ENCODE assay signal across 21 cellular contexts in the genomic region with DNA sequence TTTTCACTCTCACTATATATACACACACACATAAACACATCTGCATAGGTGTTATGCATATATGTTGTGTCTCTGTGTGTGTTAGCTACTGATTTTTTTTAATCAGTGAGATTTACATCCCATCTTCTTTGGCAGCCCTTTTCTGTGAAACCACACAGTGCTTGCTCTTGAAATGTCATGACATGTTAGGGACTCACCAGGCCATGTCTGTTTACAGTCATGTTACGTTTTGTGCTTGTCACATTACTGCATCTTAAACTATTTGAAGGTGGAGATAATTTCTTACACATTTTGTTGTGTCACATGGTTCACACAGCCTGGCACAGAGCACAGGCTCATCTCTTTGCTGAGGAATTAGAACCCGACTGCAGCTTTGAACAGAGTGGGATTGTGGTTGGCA.
DNase-seq lines count a peak whose midpoint lies in the region; ATAC-seq, FAIRE-seq and TF ChIP-seq lines count a peak whose summit lies in the region.
"Had no signal": no experiment of that assay in that cellular context is flagged by ENCODE, and none has a peak within 500 bp of the region (broad histone marks: within the 10 kb centered on the region; RNA-seq: fewer than 3 reads in every experiment).

No MANE protein-coding gene starts in this region.

- H3K9me3 Mint-ChIP-seq in activated naive CD8-positive, alpha-beta T cell (ENCODE audit: low read depth), result no peaks in the 10 kb centered on the region
- peaks cover 5% of the 10 kb centered on the region for H3K9me3 Mint-ChIP-seq in activated naive CD8-positive, alpha-beta T cell treated with anti-CD3 and anti-CD28 coated beads, Interleukin-2, amount 50 U/mL, for 24 hours
- peaks cover 0 to 5% (median 0%) of the 10 kb centered on the region in 11 donors for H3K9me3 Mint-ChIP-seq in naive thymus-derived CD4-positive, alpha-beta T cell

- no peaks in the 10 kb centered on the region for H3K27me3 ChIP-seq in naive thymus-derived CD4-positive, alpha-beta T cell (ENCODE audit: control insufficient read depth in 2 of 2, insufficient read depth in 2 of 2, low read length in 2 of 2)
- H3K27me3 ChIP-seq in esophagus squamous epithelium, result no peaks in the 10 kb centered on the region
- H3K27me3 ChIP-seq: BLaER1 had no signal

- no peaks in the 10 kb centered on the region for H3K36me3 Mint-ChIP-seq in activated naive CD8-positive, alpha-beta T cell
- H3K36me3 Mint-ChIP-seq in activated naive CD8-positive, alpha-beta T cell treated with anti-CD3 and anti-CD28 coated beads, Interleukin-2, amount 50 U/mL, for 24 hours (ENCODE audit: low read depth), result no peaks in the 10 kb centered on the region
- peaks cover 0 to 8% (median 0%) of the 10 kb centered on the region in 5 donors for H3K36me3 Mint-ChIP-seq in naive thymus-derived CD4-positive, alpha-beta T cell
- H3K36me3 Mint-ChIP-seq: CD8-positive, alpha-beta memory T cell had no signal

- no peak for TF ChIP-seq POLR2A in esophagus squamous epithelium (IDR thresholded peaks at IDR 0.05)

- H3K9me3 ChIP-seq in naive thymus-derived CD4-positive, alpha-beta T cell (ENCODE audit: control insufficient read depth in 2 of 3, low read length in 3 of 3), result no peaks in the 10 kb centered on the region
- H3K9me3 ChIP-seq in esophagus squamous epithelium, result no peaks in the 10 kb centered on the region
- H3K9me3 ChIP-seq: BLaER1 had no signal

- CTCF ChIA-PET in naive thymus-derived CD4-positive, alpha-beta T cell (lab: Charles Lee), result no interaction called here

- H3K27ac Mint-ChIP-seq in activated naive CD8-positive, alpha-beta T cell, result peak overlapping the region; percentile 46
- no peak overlapping the region for H3K27ac Mint-ChIP-seq in activated naive CD8-positive, alpha-beta T cell treated with anti-CD3 and anti-CD28 coated beads, Interleukin-2, amount 50 U/mL, for 24 hours
- H3K27ac Mint-ChIP-seq in naive thymus-derived CD4-positive, alpha-beta T cell, result peak overlapping the region in 4 of 9 donors; percentile 13 to 70 (median 28)
- H3K27ac Mint-ChIP-seq: CD8-positive, alpha-beta memory T cell had no signal

- no peak overlapping the region for H3K4me3 ChIP-seq in naive thymus-derived CD4-positive, alpha-beta T cell (ENCODE audit: low read length)
- no peak overlapping the region for H3K4me3 ChIP-seq in esophagus squamous epithelium
- H3K4me3 ChIP-seq: BLaER1 had no signal

- POLR2A ChIA-PET in naive thymus-derived CD4-positive, alpha-beta T cell (lab: Charles Lee), result no interaction called here

- peaks cover 0 to 27% of the 10 kb centered on the region in 2 donors for H3K4me1 ChIP-seq in naive thymus-derived CD4-positive, alpha-beta T cell (ENCODE audit: control insufficient read depth in 2 of 2, insufficient read depth in 2 of 2, low read length in 2 of 2)
- H3K4me1 ChIP-seq in esophagus squamous epithelium, result no peaks in the 10 kb centered on the region
- H3K4me1 ChIP-seq: BLaER1 had no signal

- intact Hi-C loops in naive thymus-derived CD4-positive, alpha-beta T cell (cut with micrococcal nuclease), result loop anchor here in 1 of 2 donors (5.0 kb wide), 1 partner anchor 1225 kb away; the partner anchor contains the start of gene RGMB
- intact Hi-C loops in esophagus squamous epithelium (cut with DNase I), result no loop called here

- no peaks in the 10 kb centered on the region for H3K27me3 Mint-ChIP-seq in activated naive CD8-positive, alpha-beta T cell
- H3K27me3 Mint-ChIP-seq in activated naive CD8-positive, alpha-beta T cell treated with anti-CD3 and anti-CD28 coated beads, Interleukin-2, amount 50 U/mL, for 24 hours, result no peaks in the 10 kb centered on the region
- H3K27me3 Mint-ChIP-seq in naive thymus-derived CD4-positive, alpha-beta T cell, result peaks cover 0 to 4% (median 0%) of the 10 kb centered on the region in 5 donors

- peaks cover 35% of the 10 kb centered on the region for H3K4me1 Mint-ChIP-seq in activated naive CD8-positive, alpha-beta T cell (ENCODE audit: low read depth)
- H3K4me1 Mint-ChIP-seq in activated naive CD8-positive, alpha-beta T cell treated with anti-CD3 and anti-CD28 coated beads, Interleukin-2, amount 50 U/mL, for 24 hours, result peaks cover 38% of the 10 kb centered on the region
- H3K4me1 Mint-ChIP-seq in naive thymus-derived CD4-positive, alpha-beta T cell, result peaks cover 0 to 44% (median 17%) of the 10 kb centered on the region in 7 donors
- H3K4me1 Mint-ChIP-seq: CD8-positive, alpha-beta memory T cell had no signal

- no peak for ATAC-seq in activated naive CD8-positive, alpha-beta T cell treated with anti-CD3 and anti-CD28 coated beads, Interleukin-2, amount 50 U/mL, for 24 hours
- ATAC-seq in naive thymus-derived CD4-positive, alpha-beta T cell, result peak; percentile 27
- ATAC-seq in GM21737 (IDR thresholded peaks at IDR 0.05; ENCODE audit: unreplicated experiment), result no peak

- peak; percentile 20 for FAIRE-seq in HTR-8/SVneo (lab: Jason Lieb, UNC)

- no peak overlapping the region for H3K27ac ChIP-seq in naive thymus-derived CD4-positive, alpha-beta T cell (ENCODE audit: low read depth, low read length)
- H3K27ac ChIP-seq in esophagus squamous epithelium, result no peak overlapping the region
- H3K27ac ChIP-seq: BLaER1, KMS-11, RWPE1 had no signal

- DNase-seq in activated naive CD8-positive, alpha-beta T cell treated with anti-CD3 and anti-CD28 coated beads, Interleukin-2, amount 50 U/mL, for 24 hours, result no peak
- DNase-seq in HTR-8/SVneo (ENCODE audit: insufficient read length, low spot score), result no peak
- no peak for DNase-seq in naive thymus-derived CD4-positive, alpha-beta T cell
- no peak for DNase-seq in esophagus squamous epithelium (lab: John Stamatoyannopoulos, UW)
- DNase-seq in AG08395 (ENCODE audit: low spot score), result no peak
- DNase-seq: CD8-positive, alpha-beta memory T cell; EL; GF-D8; IMR-90; NCI-H1092 treated with DMSO at 0.1 percent for 48 hours; NCI-H1436 treated with DMSO at 0.1 percent for 48 hours; NCI-H2029; NCI-H2227 treated with DMSO at 0.1 percent for 48 hours; NCI-H510A; NK-92 treated with Interleukin-12 subunit alpha and Interleukin-12 subunit beta, amount 100 ng/mL, for 24 hours; SHP77 treated with DMSO at 0.1 percent for 48 hours had no signal

- WGBS in esophagus squamous epithelium, 2 donors, result 58 to 74% methylated on average over 2 of the region's 2 CpGs

- peak overlapping the region; percentile 32 for H3K4me3 Mint-ChIP-seq in activated naive CD8-positive, alpha-beta T cell
- no peak overlapping the region for H3K4me3 Mint-ChIP-seq in activated naive CD8-positive, alpha-beta T cell treated with anti-CD3 and anti-CD28 coated beads, Interleukin-2, amount 50 U/mL, for 24 hours
- H3K4me3 Mint-ChIP-seq in naive thymus-derived CD4-positive, alpha-beta T cell, result no peak overlapping the region
- H3K4me3 Mint-ChIP-seq: CD8-positive, alpha-beta memory T cell had no signal

- no peak for TF ChIP-seq CTCF in esophagus squamous epithelium (IDR thresholded peaks at IDR 0.05)

- no peaks in the 10 kb centered on the region for H3K36me3 ChIP-seq in naive thymus-derived CD4-positive, alpha-beta T cell (ENCODE audit: control insufficient read depth in 2 of 3, insufficient read depth in 3 of 3, low read length in 3 of 3)
- H3K36me3 ChIP-seq in esophagus squamous epithelium, result no peaks in the 10 kb centered on the region
- H3K36me3 ChIP-seq: BLaER1 had no signal
